In the genomic region with DNA sequence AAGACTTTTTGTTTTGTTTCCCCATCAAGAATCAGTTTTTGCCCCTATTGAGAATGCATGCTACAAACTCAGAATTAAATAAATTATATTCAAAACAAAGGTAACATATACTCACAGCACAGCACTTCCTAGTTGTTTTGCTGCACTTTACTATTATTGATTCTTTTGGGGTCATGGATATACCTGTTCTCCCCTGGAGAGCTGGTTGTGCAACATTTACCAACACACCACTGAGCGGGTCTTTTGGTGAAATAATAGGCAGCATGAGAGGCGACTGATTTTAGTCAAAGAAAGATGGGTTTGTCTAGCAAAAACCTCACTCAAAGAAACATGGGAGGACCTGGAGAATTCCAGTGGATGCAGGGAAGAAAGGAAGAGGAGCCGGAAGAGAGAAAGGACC, we compare ENCODE assay signal across 10 cellular contexts. TPM values are rescaled to one million over a fixed set of nuclear protein-coding genes. Genes with fewer than 3 reads are reported as not detected.
"Had no signal": no experiment of that assay in that cellular context is flagged by ENCODE, and none has a peak within 500 bp of the region (broad histone marks: within the 10 kb centered on the region; RNA-seq: fewer than 3 reads in every experiment).

No MANE protein-coding gene starts in this region.

- H3K36me3 ChIP-seq: HAP-1 had no signal

- ATAC-seq: HCT116 had no signal

- H3K9me3 ChIP-seq: HAP-1 had no signal

- H3K4me3 ChIP-seq: HAP-1 had no signal

- DNase-seq: GOT3, H7, HFFc6, KG1 had no signal

- H3K27ac ChIP-seq: HL-60 had no signal

- H3K4me1 ChIP-seq: HAP-1 had no signal

RNA-seq across cellular contexts. Expression of gene RAB44, which starts 59.0 kb away (rescaled TPM):
- total RNA-seq: H4, H7, HT1080 had no signal
- polyA plus RNA-seq: IgD-negative memory B cell had no signal
